Comparison of ENCODE assay signal across 15 cellular contexts in genomic region chr1:26349196-26349885, GRCh38. TPM values are rescaled to one million over a fixed set of nuclear protein-coding genes. Genes with fewer than 3 reads are reported as not detected.
DNase-seq lines count a peak whose midpoint lies in the region; ATAC-seq, FAIRE-seq and TF ChIP-seq lines count a peak whose summit lies in the region.
"Had no signal": no experiment of that assay in that cellular context is flagged by ENCODE, and none has a peak within 500 bp of the region (broad histone marks: within the 10 kb centered on the region; RNA-seq: fewer than 3 reads in every experiment).

No MANE protein-coding gene starts in this region.

- no TSS peak for BruUV-seq in K562 (replicated peaks; lab: Mats Ljungman, UMichigan)

- no peaks in the 10 kb centered on the region for H4K20me1 ChIP-seq in K562 (replicated peaks; ENCODE audit: control insufficient read depth, insufficient read depth, low read length)
- H4K20me1 ChIP-seq: BLaER1 treated with 17β-estradiol and CSF1 and Interleukin-3, amounts not matched to agents 10 nM and 100 nM had no signal

- TF ChIP-seq CTCF in AG09309 (IDR thresholded peaks at IDR 0.05; ENCODE audit: control insufficient read depth, insufficient read depth, low read depth, low read length, missing control alignments) (no peak), K562 (IDR thresholded peaks at IDR 0.05 in 2 of 3, conservative IDR thresholded peaks at IDR 0.05 in 1 of 3; ENCODE audit: insufficient read depth in 2 of 3, low read depth in 1 of 3, low read length in 3 of 3) (no peak)

- CTCF ChIA-PET in K562 (lab: Yijun Ruan, JAX; ENCODE audit: low intra/inter-chr PET ratio) = no interaction called here

- H3K27me3 ChIP-seq in K562 (ENCODE audit: control insufficient read depth in 2 of 2, insufficient read depth in 2 of 2, low read length in 2 of 2) = no peaks in the 10 kb centered on the region
- H3K27me3 ChIP-seq: BLaER1 treated with 17β-estradiol and CSF1 and Interleukin-3, amounts not matched to agents 10 nM and 100 nM; SJSA1 had no signal

- peaks cover 23 to 35% of the 10 kb centered on the region in 2 experiments for H3K4me1 ChIP-seq in K562 (replicated peaks in 1 of 2; ENCODE audit: control insufficient read depth in 2 of 2, insufficient read depth in 2 of 2, low read length in 2 of 2)
- H3K4me1 ChIP-seq: parathyroid adenoma had no signal

- H3K36me3 ChIP-seq in K562 (ENCODE audit: control insufficient read depth, insufficient read depth, low read length) = no peaks in the 10 kb centered on the region
- H3K36me3 ChIP-seq: BLaER1 treated with 17β-estradiol and CSF1 and Interleukin-3, amounts not matched to agents 10 nM and 100 nM; SJSA1 had no signal

- H3K9ac ChIP-seq in K562 (ENCODE audit: insufficient read depth in 1 of 2, low read depth in 2 of 2, low read length in 2 of 2) = no peak overlapping the region
- H3K9ac ChIP-seq: BLaER1 treated with 17β-estradiol and CSF1 and Interleukin-3, amounts not matched to agents 10 nM and 100 nM; parathyroid adenoma had no signal

- TF ChIP-seq POLR2A in K562 (conservative IDR thresholded peaks at IDR 0.05) = no peak

- no peaks in the 10 kb centered on the region for H3K9me1 ChIP-seq in K562 (ENCODE audit: control insufficient read depth, insufficient read depth, low read length)

- H3K9me3 ChIP-seq in K562 (replicated peaks; ENCODE audit: control insufficient read depth, insufficient read depth, low read depth, low read length) = no peaks in the 10 kb centered on the region
- H3K9me3 ChIP-seq: BLaER1 treated with 17β-estradiol and CSF1 and Interleukin-3, amounts not matched to agents 10 nM and 100 nM; SJSA1 had no signal

- peak; percentile 38 for DNase-seq in AG09309 (ENCODE audit: low read depth)
- peak; percentile 52 for DNase-seq in HTR-8/SVneo (ENCODE audit: insufficient read length, low spot score)
- DNase-seq in K562 (ENCODE audit: extremely low read depth in 1 of 4, low spot score in 3 of 4) = no peak
- DNase-seq in kidney glomerular epithelial cell (lab: John Stamatoyannopoulos, UW) = peak; percentile 83
- DNase-seq in Ammon's horn (ENCODE audit: low spot score) = no peak
- no peak for DNase-seq in T-helper 2 cell
- DNase-seq: activated CD8-positive, alpha-beta memory T cell treated with anti-CD3 and anti-CD28 coated beads, Interleukin-2, amount 50 U/mL, for 4 hours; NCI-H1092; NCI-H524 had no signal

- ATAC-seq in K562 (no peak), GM21390 (IDR thresholded peaks at IDR 0.05; ENCODE audit: unreplicated experiment) (no peak), GM19328 (IDR thresholded peaks at IDR 0.05; ENCODE audit: unreplicated experiment) (no peak)
- ATAC-seq: stimulated activated effector memory CD8-positive, alpha-beta T cell treated with anti-CD3 and anti-CD28 coated beads, Interleukin-12 subunit alpha, Interleukin-12 subunit beta, amount 100 ng/mL, for 72 hours had no signal

- intact Hi-C loops in K562 (cut with micrococcal nuclease) = no loop called here

- no peak for TF ChIP-seq RAD21 in K562 (CRISPR knock-in tag; conservative IDR thresholded peaks at IDR 0.05 in 1 of 2, IDR thresholded peaks at IDR 0.05 in 1 of 2)

- H3K4me2 ChIP-seq in K562 (ENCODE audit: insufficient read depth, low read length) = no peak overlapping the region
- H3K4me2 ChIP-seq: BLaER1 treated with 17β-estradiol and CSF1 and Interleukin-3, amounts not matched to agents 10 nM and 100 nM had no signal

- 59% methylated on average over 7 of the region's 7 CpGs for WGBS in K562 (ENCODE audit: insufficient coverage, low coverage, missing lambda C conversion rate)

- no peak overlapping the region for H3K4me3 ChIP-seq in AG09309 (ENCODE audit: control insufficient read depth, low read depth, low read length)
- H3K4me3 ChIP-seq in K562 = no peak overlapping the region
- H3K4me3 ChIP-seq: BLaER1 treated with 17β-estradiol and CSF1 and Interleukin-3, amounts not matched to agents 10 nM and 100 nM; SJSA1 had no signal

- no peak overlapping the region for H2AFZ ChIP-seq in K562 (ENCODE audit: low read depth, low read length)
- H2AFZ ChIP-seq: parathyroid adenoma had no signal

- no peak overlapping the region for H3K27ac ChIP-seq in K562 (ENCODE audit: extremely low read depth, low read depth, low read length)
- H3K27ac ChIP-seq: BLaER1 treated with 17β-estradiol and CSF1 and Interleukin-3, amounts not matched to agents 10 nM and 100 nM; parathyroid adenoma; SJSA1 had no signal

- POLR2A ChIA-PET in K562 (lab: Yijun Ruan, JAX) = no interaction called here

- no peak for TF ChIP-seq EP300 in K562 (IDR thresholded peaks at IDR 0.05; ENCODE audit: low read length)

- FAIRE-seq in HTR-8/SVneo (lab: Jason Lieb, UNC) = peak; percentile 86
- FAIRE-seq in K562 (lab: Jason Lieb, UNC) = no peak

- in situ Hi-C loops in K562 (cut with MboI) = no loop called here

- no peaks in the 10 kb centered on the region for H3K79me2 ChIP-seq in K562 (ENCODE audit: control insufficient read depth, insufficient read depth, low read length)
- H3K79me2 ChIP-seq: parathyroid adenoma had no signal

RNA-seq across cellular contexts. Expression of gene CRYBG2, which starts 4.6 kb away (rescaled TPM):
- total RNA-seq in K562 (2011; cell fraction: chromatin; rRNA removed; ENCODE audit: low replicate concordance) = 7.8 and 10.7 TPM in 2 replicates
- 10.0 and 10.2 TPM in 2 replicates for total RNA-seq in K562 (2011; cell fraction: nucleolus; rRNA removed)
- total RNA-seq in K562 (2011; cell fraction: nucleoplasm; rRNA removed) = 5.7 and 6.5 TPM in 2 replicates
- total RNA-seq in K562 (2014; rRNA removed) = 7.5 and 12.6 TPM in 2 replicates
- total RNA-seq in K562 (2014; rRNA removed; fragmentation: Illumina TruSeq; extraction: Trizol) = 1.3 and 2.1 TPM in 2 replicates
- total RNA-seq in K562 (2015; rRNA removed; fragmentation: Illumina TruSeq; extraction: Trizol) = 1.9 and 2.5 TPM in 2 replicates
- 8.5 and 8.8 TPM in 2 replicates for total RNA-seq in K562 (2021)
- 3.3 and 3.8 TPM in 2 replicates for polyA plus RNA-seq in K562 (2011; rRNA removed)
- polyA plus RNA-seq in K562 (2011; cell fraction: cytosol; rRNA removed) = 4.8 and 8.5 TPM in 2 replicates
- 6.5 and 9.6 TPM in 2 replicates for polyA plus RNA-seq in K562 (2011; cell fraction: nucleus; rRNA removed)
- polyA plus RNA-seq in K562 (2012) = 4.3 and 24.3 TPM in 2 replicates
- polyA plus RNA-seq in K562 (2014; fragmentation: Illumina TruSeq; extraction: Trizol) = 3.7 and 5.1 TPM in 2 replicates
- 1 to 10 TPM in 1 of 2 experiments, under 1 TPM in 1; 0.39 to 2.4 TPM for polyA plus RNA-seq in K562 (2014; fragmentation: Nextera tagmentation; extraction: Ambion mirVana)
- 3.1 and 8.1 TPM in 2 replicates for polyA plus RNA-seq in K562 (2014; rRNA removed)
- 1.6 and 1.9 TPM in 2 replicates for polyA minus RNA-seq in K562 (2011; rRNA and poly(A)+ RNA removed)
- polyA minus RNA-seq in K562 (2011; cell fraction: cytosol; rRNA and poly(A)+ RNA removed) = 5.9 and 7.5 TPM in 2 replicates
- 2.6 and 4.4 TPM in 2 replicates for polyA minus RNA-seq in K562 (2011; cell fraction: nucleus; rRNA and poly(A)+ RNA removed)
- total RNA-seq: SJSA1 had no signal

RNA-seq across cellular contexts. Expression of gene ZNF683, which starts 23.2 kb away (rescaled TPM):
- not detected in 2 replicates for total RNA-seq in K562 (2011; cell fraction: chromatin; rRNA removed; ENCODE audit: low replicate concordance)
- not detected in 2 replicates for total RNA-seq in K562 (2011; cell fraction: nucleolus; rRNA removed)
- total RNA-seq in K562 (2011; cell fraction: nucleoplasm; rRNA removed) = not detected in 2 replicates
- total RNA-seq in K562 (2014; rRNA removed) (not detected in 2 replicates), K562 (2014; rRNA removed; fragmentation: Illumina TruSeq; extraction: Trizol) (not detected in 2 replicates), K562 (2015; rRNA removed; fragmentation: Illumina TruSeq; extraction: Trizol) (not detected in 2 replicates), K562 (2021) (not detected in 2 replicates)
- polyA plus RNA-seq in K562 (2011; rRNA removed) (not detected in 2 replicates), K562 (2014; fragmentation: Illumina TruSeq; extraction: Trizol) (not detected in 2 replicates), K562 (2014; fragmentation: Nextera tagmentation; extraction: Ambion mirVana) (not detected), K562 (2014; rRNA removed) (not detected in 2 replicates)
- polyA plus RNA-seq in K562 (2011; cell fraction: cytosol; rRNA removed) = not detected in 2 replicates
- not detected in 2 replicates for polyA plus RNA-seq in K562 (2011; cell fraction: nucleus; rRNA removed)
- polyA plus RNA-seq in K562 (2012) = not detected in 2 replicates
- polyA minus RNA-seq in K562 (2011; rRNA and poly(A)+ RNA removed) = not detected in 2 replicates
- polyA minus RNA-seq in K562 (2011; cell fraction: cytosol; rRNA and poly(A)+ RNA removed) = not detected in 2 replicates
- not detected in 2 replicates for polyA minus RNA-seq in K562 (2011; cell fraction: nucleus; rRNA and poly(A)+ RNA removed)
- total RNA-seq: SJSA1 had no signal

RNA-seq across cellular contexts. Expression of gene CD52, which starts 31.6 kb away (rescaled TPM):
- 26.7 and 65.5 TPM in 2 replicates for total RNA-seq in K562 (2011; cell fraction: chromatin; rRNA removed; ENCODE audit: low replicate concordance)
- total RNA-seq in K562 (2011; cell fraction: nucleolus; rRNA removed) = 72.0 and 78.5 TPM in 2 replicates
- 50.2 and 55.9 TPM in 2 replicates for total RNA-seq in K562 (2011; cell fraction: nucleoplasm; rRNA removed)
- total RNA-seq in K562 (2014; rRNA removed) = 34.9 and 43.3 TPM in 2 replicates
- total RNA-seq in K562 (2014; rRNA removed; fragmentation: Illumina TruSeq; extraction: Trizol) = 127 TPM in 2 replicates
- 182 and 185 TPM in 2 replicates for total RNA-seq in K562 (2015; rRNA removed; fragmentation: Illumina TruSeq; extraction: Trizol)
- 70.9 and 90.7 TPM in 2 replicates for total RNA-seq in K562 (2021)
- polyA plus RNA-seq in K562 (2011; rRNA removed) = 312 and 418 TPM in 2 replicates
- polyA plus RNA-seq in K562 (2011; cell fraction: cytosol; rRNA removed) = 457 and 520 TPM in 2 replicates
- 77.7 and 147 TPM in 2 replicates for polyA plus RNA-seq in K562 (2011; cell fraction: nucleus; rRNA removed)
- polyA plus RNA-seq in K562 (2012) = 170 and 195 TPM in 2 replicates
- polyA plus RNA-seq in K562 (2014; fragmentation: Illumina TruSeq; extraction: Trizol) = 147 and 173 TPM in 2 replicates
- 100 to 1,000 TPM; 355 to 488 TPM for polyA plus RNA-seq in K562 (2014; fragmentation: Nextera tagmentation; extraction: Ambion mirVana)
- polyA plus RNA-seq in K562 (2014; rRNA removed) = 152 and 198 TPM in 2 replicates
- 56.1 and 74.7 TPM in 2 replicates for polyA minus RNA-seq in K562 (2011; rRNA and poly(A)+ RNA removed)
- 28.1 and 33.6 TPM in 2 replicates for polyA minus RNA-seq in K562 (2011; cell fraction: cytosol; rRNA and poly(A)+ RNA removed)
- polyA minus RNA-seq in K562 (2011; cell fraction: nucleus; rRNA and poly(A)+ RNA removed) = 6.9 and 14.1 TPM in 2 replicates
- total RNA-seq: SJSA1 had no signal

RNA-seq across cellular contexts. Expression of gene UBXN11, which starts 42.9 kb away (rescaled TPM):
- 26.5 and 67.3 TPM in 2 replicates for total RNA-seq in K562 (2011; cell fraction: chromatin; rRNA removed; ENCODE audit: low replicate concordance)
- 42.6 and 44.4 TPM in 2 replicates for total RNA-seq in K562 (2011; cell fraction: nucleolus; rRNA removed)
- total RNA-seq in K562 (2011; cell fraction: nucleoplasm; rRNA removed) = 37.0 and 39.5 TPM in 2 replicates
- total RNA-seq in K562 (2014; rRNA removed) (11.3 and 11.5 TPM in 2 replicates), K562 (2014; rRNA removed; fragmentation: Illumina TruSeq; extraction: Trizol) (2.6 and 4.0 TPM in 2 replicates), K562 (2015; rRNA removed; fragmentation: Illumina TruSeq; extraction: Trizol) (8.1 and 8.2 TPM in 2 replicates), K562 (2021) (20.2 and 24.9 TPM in 2 replicates)
- polyA plus RNA-seq in K562 (2011; rRNA removed) (17.5 and 20.9 TPM in 2 replicates), K562 (2014; fragmentation: Illumina TruSeq; extraction: Trizol) (12.3 and 14.7 TPM in 2 replicates), K562 (2014; fragmentation: Nextera tagmentation; extraction: Ambion mirVana) (1 to 10 TPM in 1 of 2 experiments, under 1 TPM in 1; 0.48 to 2.1 TPM), K562 (2014; rRNA removed) (30.6 and 34.3 TPM in 2 replicates)
- 20.1 and 26.4 TPM in 2 replicates for polyA plus RNA-seq in K562 (2011; cell fraction: cytosol; rRNA removed)
- 134 and 188 TPM in 2 replicates for polyA plus RNA-seq in K562 (2011; cell fraction: nucleus; rRNA removed)
- 23.4 and 28.6 TPM in 2 replicates for polyA plus RNA-seq in K562 (2012)
- 9.3 and 10.4 TPM in 2 replicates for polyA minus RNA-seq in K562 (2011; rRNA and poly(A)+ RNA removed)
- polyA minus RNA-seq in K562 (2011; cell fraction: cytosol; rRNA and poly(A)+ RNA removed) = 7.9 and 8.8 TPM in 2 replicates
- 26.3 and 27.6 TPM in 2 replicates for polyA minus RNA-seq in K562 (2011; cell fraction: nucleus; rRNA and poly(A)+ RNA removed)

Comparison
In these comparisons a context has a peak if more than half of its experiments do, and no peak if none do; other contexts are left out.
1. DNase-seq: peak in AG09309 (single experiment), HTR-8/SVneo (single experiment) and kidney glomerular epithelial cell (single experiment); none in K562 (0 of 4), Ammon's horn (single experiment) and T-helper 2 cell (0 of 5).